In the genomic region with DNA sequence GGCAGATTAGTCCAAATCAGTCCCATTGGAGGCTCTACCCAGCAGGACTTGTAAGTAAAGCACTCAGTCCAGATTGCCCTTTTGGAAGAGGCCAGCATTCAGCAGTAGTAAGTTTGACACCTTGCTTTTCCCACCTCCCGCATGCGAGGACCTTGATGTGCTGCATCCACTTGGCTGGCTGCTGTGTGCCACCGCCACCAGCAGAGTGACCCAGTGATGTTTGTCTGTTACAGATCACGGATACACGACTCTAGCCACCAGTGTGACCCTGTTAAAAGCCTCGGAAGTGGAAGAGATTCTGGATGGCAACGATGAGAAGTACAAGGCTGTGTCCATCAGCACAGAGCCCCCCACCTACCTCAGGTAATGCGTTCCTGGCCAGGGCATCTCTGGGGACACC, we compare ENCODE assay signal across 2 cellular contexts.
TF ChIP-seq lines count a peak whose summit lies in the region.

No MANE protein-coding gene starts in this region.

TF ChIP-seq in GM23338, 12 proteins besides CTCF, POLR2A, EP300 and RAD21 (continues in another document):
- TF ChIP-seq JUNB (IDR thresholded peaks at IDR 0.05; ENCODE audit: unreplicated experiment) = no peak
- TF ChIP-seq, protein P1, sequence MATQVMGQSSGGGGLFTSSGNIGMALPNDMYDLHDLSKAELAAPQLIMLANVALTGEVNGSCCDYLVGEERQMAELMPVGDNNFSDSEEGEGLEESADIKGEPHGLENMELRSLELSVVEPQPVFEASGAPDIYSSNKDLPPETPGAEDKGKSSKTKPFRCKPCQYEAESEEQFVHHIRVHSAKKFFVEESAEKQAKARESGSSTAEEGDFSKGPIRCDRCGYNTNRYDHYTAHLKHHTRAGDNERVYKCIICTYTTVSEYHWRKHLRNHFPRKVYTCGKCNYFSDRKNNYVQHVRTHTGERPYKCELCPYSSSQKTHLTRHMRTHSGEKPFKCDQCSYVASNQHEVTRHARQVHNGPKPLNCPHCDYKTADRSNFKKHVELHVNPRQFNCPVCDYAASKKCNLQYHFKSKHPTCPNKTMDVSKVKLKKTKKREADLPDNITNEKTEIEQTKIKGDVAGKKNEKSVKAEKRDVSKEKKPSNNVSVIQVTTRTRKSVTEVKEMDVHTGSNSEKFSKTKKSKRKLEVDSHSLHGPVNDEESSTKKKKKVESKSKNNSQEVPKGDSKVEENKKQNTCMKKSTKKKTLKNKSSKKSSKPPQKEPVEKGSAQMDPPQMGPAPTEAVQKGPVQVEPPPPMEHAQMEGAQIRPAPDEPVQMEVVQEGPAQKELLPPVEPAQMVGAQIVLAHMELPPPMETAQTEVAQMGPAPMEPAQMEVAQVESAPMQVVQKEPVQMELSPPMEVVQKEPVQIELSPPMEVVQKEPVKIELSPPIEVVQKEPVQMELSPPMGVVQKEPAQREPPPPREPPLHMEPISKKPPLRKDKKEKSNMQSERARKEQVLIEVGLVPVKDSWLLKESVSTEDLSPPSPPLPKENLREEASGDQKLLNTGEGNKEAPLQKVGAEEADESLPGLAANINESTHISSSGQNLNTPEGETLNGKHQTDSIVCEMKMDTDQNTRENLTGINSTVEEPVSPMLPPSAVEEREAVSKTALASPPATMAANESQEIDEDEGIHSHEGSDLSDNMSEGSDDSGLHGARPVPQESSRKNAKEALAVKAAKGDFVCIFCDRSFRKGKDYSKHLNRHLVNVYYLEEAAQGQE (IDR thresholded peaks at IDR 0.05; ENCODE audit: unreplicated experiment) = no peak
- TF ChIP-seq, protein P2, sequence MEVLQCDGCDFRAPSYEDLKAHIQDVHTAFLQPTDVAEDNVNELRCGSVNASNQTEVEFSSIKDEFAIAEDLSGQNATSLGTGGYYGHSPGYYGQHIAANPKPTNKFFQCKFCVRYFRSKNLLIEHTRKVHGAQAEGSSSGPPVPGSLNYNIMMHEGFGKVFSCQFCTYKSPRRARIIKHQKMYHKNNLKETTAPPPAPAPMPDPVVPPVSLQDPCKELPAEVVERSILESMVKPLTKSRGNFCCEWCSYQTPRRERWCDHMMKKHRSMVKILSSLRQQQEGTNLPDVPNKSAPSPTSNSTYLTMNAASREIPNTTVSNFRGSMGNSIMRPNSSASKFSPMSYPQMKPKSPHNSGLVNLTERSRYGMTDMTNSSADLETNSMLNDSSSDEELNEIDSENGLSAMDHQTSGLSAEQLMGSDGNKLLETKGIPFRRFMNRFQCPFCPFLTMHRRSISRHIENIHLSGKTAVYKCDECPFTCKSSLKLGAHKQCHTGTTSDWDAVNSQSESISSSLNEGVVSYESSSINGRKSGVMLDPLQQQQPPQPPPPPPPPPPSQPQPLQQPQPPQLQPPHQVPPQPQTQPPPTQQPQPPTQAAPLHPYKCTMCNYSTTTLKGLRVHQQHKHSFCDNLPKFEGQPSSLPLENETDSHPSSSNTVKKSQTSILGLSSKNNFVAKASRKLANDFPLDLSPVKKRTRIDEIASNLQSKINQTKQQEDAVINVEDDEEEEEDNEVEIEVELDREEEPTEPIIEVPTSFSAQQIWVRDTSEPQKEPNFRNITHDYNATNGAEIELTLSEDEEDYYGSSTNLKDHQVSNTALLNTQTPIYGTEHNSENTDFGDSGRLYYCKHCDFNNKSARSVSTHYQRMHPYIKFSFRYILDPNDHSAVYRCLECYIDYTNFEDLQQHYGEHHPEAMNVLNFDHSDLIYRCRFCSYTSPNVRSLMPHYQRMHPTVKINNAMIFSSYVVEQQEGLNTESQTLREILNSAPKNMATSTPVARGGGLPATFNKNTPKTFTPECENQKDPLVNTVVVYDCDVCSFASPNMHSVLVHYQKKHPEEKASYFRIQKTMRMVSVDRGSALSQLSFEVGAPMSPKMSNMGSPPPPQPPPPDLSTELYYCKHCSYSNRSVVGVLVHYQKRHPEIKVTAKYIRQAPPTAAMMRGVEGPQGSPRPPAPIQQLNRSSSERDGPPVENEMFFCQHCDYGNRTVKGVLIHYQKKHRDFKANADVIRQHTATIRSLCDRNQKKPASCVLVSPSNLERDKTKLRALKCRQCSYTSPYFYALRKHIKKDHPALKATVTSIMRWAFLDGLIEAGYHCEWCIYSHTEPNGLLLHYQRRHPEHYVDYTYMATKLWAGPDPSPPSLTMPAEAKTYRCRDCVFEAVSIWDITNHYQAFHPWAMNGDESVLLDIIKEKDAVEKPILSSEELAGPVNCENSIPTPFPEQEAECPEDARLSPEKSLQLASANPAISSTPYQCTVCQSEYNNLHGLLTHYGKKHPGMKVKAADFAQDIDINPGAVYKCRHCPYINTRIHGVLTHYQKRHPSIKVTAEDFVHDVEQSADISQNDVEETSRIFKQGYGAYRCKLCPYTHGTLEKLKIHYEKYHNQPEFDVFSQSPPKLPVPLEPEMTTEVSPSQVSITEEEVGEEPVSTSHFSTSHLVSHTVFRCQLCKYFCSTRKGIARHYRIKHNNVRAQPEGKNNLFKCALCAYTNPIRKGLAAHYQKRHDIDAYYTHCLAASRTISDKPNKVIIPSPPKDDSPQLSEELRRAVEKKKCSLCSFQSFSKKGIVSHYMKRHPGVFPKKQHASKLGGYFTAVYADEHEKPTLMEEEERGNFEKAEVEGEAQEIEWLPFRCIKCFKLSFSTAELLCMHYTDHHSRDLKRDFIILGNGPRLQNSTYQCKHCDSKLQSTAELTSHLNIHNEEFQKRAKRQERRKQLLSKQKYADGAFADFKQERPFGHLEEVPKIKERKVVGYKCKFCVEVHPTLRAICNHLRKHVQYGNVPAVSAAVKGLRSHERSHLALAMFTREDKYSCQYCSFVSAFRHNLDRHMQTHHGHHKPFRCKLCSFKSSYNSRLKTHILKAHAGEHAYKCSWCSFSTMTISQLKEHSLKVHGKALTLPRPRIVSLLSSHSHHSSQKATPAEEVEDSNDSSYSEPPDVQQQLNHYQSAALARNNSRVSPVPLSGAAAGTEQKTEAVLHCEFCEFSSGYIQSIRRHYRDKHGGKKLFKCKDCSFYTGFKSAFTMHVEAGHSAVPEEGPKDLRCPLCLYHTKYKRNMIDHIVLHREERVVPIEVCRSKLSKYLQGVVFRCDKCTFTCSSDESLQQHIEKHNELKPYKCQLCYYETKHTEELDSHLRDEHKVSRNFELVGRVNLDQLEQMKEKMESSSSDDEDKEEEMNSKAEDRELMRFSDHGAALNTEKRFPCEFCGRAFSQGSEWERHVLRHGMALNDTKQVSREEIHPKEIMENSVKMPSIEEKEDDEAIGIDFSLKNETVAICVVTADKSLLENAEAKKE (CRISPR knock-in tag; IDR thresholded peaks at IDR 0.05) = no peak
- TF ChIP-seq, protein P3, sequence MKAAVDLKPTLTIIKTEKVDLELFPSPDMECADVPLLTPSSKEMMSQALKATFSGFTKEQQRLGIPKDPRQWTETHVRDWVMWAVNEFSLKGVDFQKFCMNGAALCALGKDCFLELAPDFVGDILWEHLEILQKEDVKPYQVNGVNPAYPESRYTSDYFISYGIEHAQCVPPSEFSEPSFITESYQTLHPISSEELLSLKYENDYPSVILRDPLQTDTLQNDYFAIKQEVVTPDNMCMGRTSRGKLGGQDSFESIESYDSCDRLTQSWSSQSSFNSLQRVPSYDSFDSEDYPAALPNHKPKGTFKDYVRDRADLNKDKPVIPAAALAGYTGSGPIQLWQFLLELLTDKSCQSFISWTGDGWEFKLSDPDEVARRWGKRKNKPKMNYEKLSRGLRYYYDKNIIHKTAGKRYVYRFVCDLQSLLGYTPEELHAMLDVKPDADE (IDR thresholded peaks at IDR 0.05) = no peak
- TF ChIP-seq ZNF331 (CRISPR knock-in tag; IDR thresholded peaks at IDR 0.05; ENCODE audit: low read depth) = no peak
- TF ChIP-seq EZH2 (IDR thresholded peaks at IDR 0.05; ENCODE audit: low read depth, unreplicated experiment) = no peak
- TF ChIP-seq POLR2AphosphoS5 (IDR thresholded peaks at IDR 0.05; ENCODE audit: low read depth) = no peak
- TF ChIP-seq CREB1 (CRISPR knock-in tag; IDR thresholded peaks at IDR 0.05; ENCODE audit: low read depth) = no peak
- TF ChIP-seq STAT1 (IDR thresholded peaks at IDR 0.05; ENCODE audit: unreplicated experiment) = no peak
- TF ChIP-seq NANOG (IDR thresholded peaks at IDR 0.05; ENCODE audit: borderline replicate concordance) = no peak

TF ChIP-seq in IMR-90, 13 proteins besides CTCF, POLR2A, EP300 and RAD21:
- no peak for TF ChIP-seq BHLHE40 (IDR thresholded peaks at IDR 0.05; ENCODE audit: low read depth, low read length)
- no peak for TF ChIP-seq SMC3 (IDR thresholded peaks at IDR 0.05; ENCODE audit: low read depth, low read length)
- TF ChIP-seq CEBPB (IDR thresholded peaks at IDR 0.05; ENCODE audit: low read depth, low read length) = no peak
- no peak for TF ChIP-seq MXI1 (IDR thresholded peaks at IDR 0.05; ENCODE audit: borderline replicate concordance, low read depth, low read length)
- TF ChIP-seq FOS (IDR thresholded peaks at IDR 0.05; ENCODE audit: low read depth, low read length) = no peak
- no peak for TF ChIP-seq RFX5 (IDR thresholded peaks at IDR 0.05; ENCODE audit: low read depth, low read length)
- TF ChIP-seq MAFK (IDR thresholded peaks at IDR 0.05; ENCODE audit: low read depth, low read length) = no peak
- TF ChIP-seq CHD1 (IDR thresholded peaks at IDR 0.05; ENCODE audit: low read depth, low read length) = no peak
- TF ChIP-seq RCOR1 (IDR thresholded peaks at IDR 0.05; ENCODE audit: insufficient replicate concordance, low read length) = no peak
- TF ChIP-seq, protein P4, sequence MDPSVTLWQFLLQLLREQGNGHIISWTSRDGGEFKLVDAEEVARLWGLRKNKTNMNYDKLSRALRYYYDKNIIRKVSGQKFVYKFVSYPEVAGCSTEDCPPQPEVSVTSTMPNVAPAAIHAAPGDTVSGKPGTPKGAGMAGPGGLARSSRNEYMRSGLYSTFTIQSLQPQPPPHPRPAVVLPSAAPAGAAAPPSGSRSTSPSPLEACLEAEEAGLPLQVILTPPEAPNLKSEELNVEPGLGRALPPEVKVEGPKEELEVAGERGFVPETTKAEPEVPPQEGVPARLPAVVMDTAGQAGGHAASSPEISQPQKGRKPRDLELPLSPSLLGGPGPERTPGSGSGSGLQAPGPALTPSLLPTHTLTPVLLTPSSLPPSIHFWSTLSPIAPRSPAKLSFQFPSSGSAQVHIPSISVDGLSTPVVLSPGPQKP (IDR thresholded peaks at IDR 0.05; ENCODE audit: borderline replicate concordance, low read depth, low read length) = no peak
- TF ChIP-seq NFE2L2 (IDR thresholded peaks at IDR 0.05; ENCODE audit: low read depth, low read length) = no peak
- TF ChIP-seq, protein P5, sequence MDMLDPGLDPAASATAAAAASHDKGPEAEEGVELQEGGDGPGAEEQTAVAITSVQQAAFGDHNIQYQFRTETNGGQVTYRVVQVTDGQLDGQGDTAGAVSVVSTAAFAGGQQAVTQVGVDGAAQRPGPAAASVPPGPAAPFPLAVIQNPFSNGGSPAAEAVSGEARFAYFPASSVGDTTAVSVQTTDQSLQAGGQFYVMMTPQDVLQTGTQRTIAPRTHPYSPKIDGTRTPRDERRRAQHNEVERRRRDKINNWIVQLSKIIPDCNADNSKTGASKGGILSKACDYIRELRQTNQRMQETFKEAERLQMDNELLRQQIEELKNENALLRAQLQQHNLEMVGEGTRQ (IDR thresholded peaks at IDR 0.05; ENCODE audit: low read depth, low read length) = no peak
- no peak for TF ChIP-seq MAZ (IDR thresholded peaks at IDR 0.05; ENCODE audit: borderline replicate concordance, low read depth, low read length)
